In the genomic region with DNA sequence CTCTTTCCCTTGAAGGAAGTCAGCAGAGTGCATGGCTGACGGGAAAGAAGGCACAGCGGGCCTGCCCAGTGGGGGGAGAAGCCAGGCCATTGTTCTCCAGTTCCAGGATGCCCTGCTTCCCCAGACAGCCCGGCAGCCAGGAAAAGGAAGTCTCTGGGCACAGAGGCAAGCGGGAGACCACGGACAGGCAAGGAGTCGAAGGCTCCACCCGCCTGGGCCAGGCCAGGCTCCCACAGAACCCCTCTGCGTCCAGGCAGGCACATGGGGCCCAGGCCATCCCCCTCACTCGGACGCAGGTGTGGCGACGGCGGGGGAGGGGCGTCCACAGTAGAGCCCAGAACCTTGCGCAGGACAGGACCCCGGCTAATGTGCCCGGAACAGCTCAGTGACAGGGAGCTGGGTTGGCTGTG, we compare ENCODE assay signal across 1 cellular context.
A peak's percentile ranks its signal among the peaks of the same experiment; 100 is the strongest.
TF ChIP-seq lines count a peak whose summit lies in the region.

No MANE protein-coding gene starts in this region.

TF ChIP-seq in H1, 55 proteins besides CTCF, POLR2A, EP300 and RAD21:
- TF ChIP-seq TEAD4 (IDR thresholded peaks at IDR 0.05; ENCODE audit: low read depth, low read length) (no peak), SIX5 (IDR thresholded peaks at IDR 0.05; ENCODE audit: low read depth, low read length) (no peak), EGR1 (IDR thresholded peaks at IDR 0.05; ENCODE audit: borderline replicate concordance, low read depth, low read length) (peak; percentile 30; the same call in 1 of the 2 replicates), RBBP5 (IDR thresholded peaks at IDR 0.05; ENCODE audit: borderline replicate concordance, low read depth, low read length) (0 out of 2 replicates have a peak, but pooled peaks have one; percentile 38)
- TF ChIP-seq, protein P1, sequence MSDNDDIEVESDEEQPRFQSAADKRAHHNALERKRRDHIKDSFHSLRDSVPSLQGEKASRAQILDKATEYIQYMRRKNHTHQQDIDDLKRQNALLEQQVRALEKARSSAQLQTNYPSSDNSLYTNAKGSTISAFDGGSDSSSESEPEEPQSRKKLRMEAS (IDR thresholded peaks at IDR 0.05) = peak; percentile 43; the same call in 1 of the 2 replicates
